ENCODE assay signal across 1 cellular context in genomic region chr22:19941365-19942070, GRCh38.
TF ChIP-seq lines count a peak whose summit lies in the region.

COMT (plus strand) TSS chr22:19941772; CDS start chr22:19962527, 20,755 bp downstream.
TXNRD2 (minus strand) TSS chr22:19941818; CDS start chr22:19941803, 15 bp downstream.

TF ChIP-seq in HepG2, 621 proteins besides CTCF, POLR2A, EP300 and RAD21 (continued from another document and continues in another):
- 0 out of 2 replicates have a peak, but pooled peaks have one; percentile 10 for TF ChIP-seq RARA (CRISPR knock-in tag; IDR thresholded peaks at IDR 0.05)
- no peak for TF ChIP-seq ZBTB3 (CRISPR knock-in tag; IDR thresholded peaks at IDR 0.05; ENCODE audit: borderline replicate concordance, low read depth)
- TF ChIP-seq ZXDC (CRISPR knock-in tag; IDR thresholded peaks at IDR 0.05), result 0 out of 2 replicates have a peak, but pooled peaks have one; percentile 46
- TF ChIP-seq CAMTA2 (CRISPR knock-in tag; IDR thresholded peaks at IDR 0.05; ENCODE audit: borderline replicate concordance), result no peak
- TF ChIP-seq FIP1L1 (IDR thresholded peaks at IDR 0.05; ENCODE audit: borderline replicate concordance, insufficient read depth, low read depth, low read length), result no peak
- TF ChIP-seq ZNF687 (CRISPR knock-in tag; IDR thresholded peaks at IDR 0.05), result peak; percentile 86
- TF ChIP-seq ZSCAN21 (CRISPR knock-in tag; IDR thresholded peaks at IDR 0.05; ENCODE audit: borderline replicate concordance), result no peak
- no peak for TF ChIP-seq CENPBD1 (CRISPR knock-in tag; IDR thresholded peaks at IDR 0.05; ENCODE audit: borderline replicate concordance, low read depth)
- TF ChIP-seq AHDC1 (CRISPR knock-in tag; IDR thresholded peaks at IDR 0.05; ENCODE audit: borderline replicate concordance), result no peak
- TF ChIP-seq TOE1 (CRISPR knock-in tag; IDR thresholded peaks at IDR 0.05), result no peak
- TF ChIP-seq NFAT5 (CRISPR knock-in tag; IDR thresholded peaks at IDR 0.05), result no peak
- TF ChIP-seq ZNF784 (CRISPR knock-in tag; IDR thresholded peaks at IDR 0.05; ENCODE audit: borderline replicate concordance), result peak; percentile 37; the same call in 1 of the 2 replicates
- TF ChIP-seq HNRNPLL (IDR thresholded peaks at IDR 0.05; ENCODE audit: low read depth, low read length, poor library complexity, severe bottlenecking), result peak; percentile 71
- TF ChIP-seq SMARCC2 (IDR thresholded peaks at IDR 0.05), result no peak
- no peak for TF ChIP-seq ZNF7 (CRISPR knock-in tag; IDR thresholded peaks at IDR 0.05)
- peak; percentile 67; the same call in 1 of the 2 replicates for TF ChIP-seq ZNF138 (CRISPR knock-in tag; IDR thresholded peaks at IDR 0.05; ENCODE audit: low read depth)
- no peak for TF ChIP-seq ZNF670 (CRISPR knock-in tag; IDR thresholded peaks at IDR 0.05; ENCODE audit: borderline replicate concordance)
- TF ChIP-seq E2F5 (CRISPR knock-in tag; conservative IDR thresholded peaks at IDR 0.05), result 0 out of 2 replicates have a peak, but pooled peaks have one; percentile 30
- TF ChIP-seq SSRP1 (CRISPR knock-in tag; IDR thresholded peaks at IDR 0.05), result no peak; the same call in 1 of the 2 replicates
- TF ChIP-seq BORCS8-MEF2B (CRISPR knock-in tag; IDR thresholded peaks at IDR 0.05), result no peak
- TF ChIP-seq ZNF513 (CRISPR knock-in tag; conservative IDR thresholded peaks at IDR 0.05), result no peak; the same call in 1 of the 2 replicates
- TF ChIP-seq ARHGAP35 (CRISPR knock-in tag; IDR thresholded peaks at IDR 0.05; ENCODE audit: borderline replicate concordance), result no peak
- peak; percentile 39 for TF ChIP-seq DMAP1 (CRISPR knock-in tag; IDR thresholded peaks at IDR 0.05)
- TF ChIP-seq STAT6 (CRISPR knock-in tag; IDR thresholded peaks at IDR 0.05; ENCODE audit: borderline replicate concordance), result no peak
- TF ChIP-seq ZNF776 (CRISPR knock-in tag; IDR thresholded peaks at IDR 0.05), result 0 out of 2 replicates have a peak, but pooled peaks have one; percentile 48
- 0 out of 2 replicates have a peak, but pooled peaks have one; percentile 5 for TF ChIP-seq MXD4 (CRISPR knock-in tag; IDR thresholded peaks at IDR 0.05)
- no peak; the same call in 1 of the 2 replicates for TF ChIP-seq ZNF558 (CRISPR knock-in tag; IDR thresholded peaks at IDR 0.05; ENCODE audit: borderline replicate concordance)
